1 cellular context compared by ENCODE assay signal in the genomic region with DNA sequence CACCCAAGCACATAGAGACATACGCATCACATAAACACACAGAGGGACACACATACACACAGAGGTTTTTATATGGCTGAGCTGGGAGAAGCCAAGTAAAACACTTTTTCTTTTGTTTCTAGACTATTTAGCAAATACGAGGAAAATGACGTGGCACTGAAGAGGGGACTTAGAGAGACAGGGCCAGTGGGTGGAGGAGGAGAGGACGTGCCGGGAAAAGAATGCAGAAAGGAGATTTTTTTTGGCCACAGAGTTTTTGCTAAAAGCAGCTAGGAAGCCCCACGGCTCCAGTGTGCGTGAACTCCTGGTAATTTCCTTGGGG.
TF ChIP-seq lines count a peak whose summit lies in the region.

No MANE protein-coding gene starts in this region.

TF ChIP-seq in HCT116, 20 proteins besides CTCF, POLR2A, EP300 and RAD21 (continued from another document):
- TF ChIP-seq POLR2AphosphoS5 (IDR thresholded peaks at IDR 0.05; ENCODE audit: low read depth, low read length) (no peak), ZBTB33 (IDR thresholded peaks at IDR 0.05; ENCODE audit: extremely low read depth, insufficient replicate concordance, low read length) (no peak)
